ENCODE assay signal across 27 cellular contexts in genomic region chr6:40176117-40176516, GRCh38.
"Had no signal": no experiment of that assay in that cellular context is flagged by ENCODE, and none has a peak within 500 bp of the region (broad histone marks: within the 10 kb centered on the region; RNA-seq: fewer than 3 reads in every experiment).

No MANE protein-coding gene starts in this region.

- H3K27ac Mint-ChIP-seq: activated naive CD4-positive, alpha-beta T cell treated with anti-CD3 and anti-CD28 coated beads, Interleukin-2, amount 10 ng/mL, durations not matched to agents 7 days and 5 days; activated naive CD8-positive, alpha-beta T cell treated with anti-CD3 and anti-CD28 coated beads, Interleukin-2, amount 10 ng/mL, durations not matched to agents 7 days and 5 days; activated T-cell treated with anti-CD3 and anti-CD28 coated beads, Interleukin-2, amount 50 U/mL, for 24 hours; dendritic cell treated with granulocyte-macrophage colony-stimulating factor and Interleukin-4, amounts not matched to agents 40 ng/mL and 50 ng/mL, for 4 days; natural killer cell treated with Interleukin-12 subunit alpha and Interleukin-12 subunit beta and Interleukin-15 and Interleukin-18, amount 100 ng/mL, for 72 hours; stimulated activated naive B cell treated with anti-CD40 and anti-IgM and Interleukin-4, amounts not matched to agents 10 μg/mL and 1 μg/mL and 100 μg/mL, for 72 hours had no signal

- DNase-seq: activated CD4-positive, alpha-beta T cell treated with anti-CD3 and anti-CD28 coated beads for 48 hours; activated CD4-positive, alpha-beta T cell treated with anti-CD3 and anti-CD28 coated beads, Interleukin-2, amount 50 U/mL, for 48 hours; activated CD8-positive, alpha-beta memory T cell treated with anti-CD3 and anti-CD28 coated beads, Interleukin-2, amount 50 U/mL, for 48 hours; activated gamma-delta T cell; activated naive CD4-positive, alpha-beta T cell treated with anti-CD3 and anti-CD28 coated beads, Interleukin-2, amount 10 ng/mL, durations not matched to agents 7 days and 5 days; activated naive CD8-positive, alpha-beta T cell treated with anti-CD3 and anti-CD28 coated beads, Interleukin-2, amount 10 ng/mL, durations not matched to agents 7 days and 5 days; activated T-cell treated with anti-CD3 and anti-CD28 coated beads, Interleukin-2, amount 50 U/mL, for 24 hours; brain microvascular endothelial cell; effector CD4-positive, alpha-beta T cell; esophagus squamous epithelium; foreskin melanocyte; heart right ventricle; left ventricle myocardium inferior; mesendoderm; mucosa of descending colon; right cardiac atrium; stimulated activated CD4-positive, alpha-beta T cell treated with anti-CD3 and anti-CD28 coated beads, Interleukin-15, amount 100 ng/mL, for 24 hours; stimulated activated CD4-positive, alpha-beta T cell treated with anti-CD3 and anti-CD28 coated beads, Interleukin-2, amount 100 ng/mL, for 24 hours; stimulated activated naive B cell treated with anti-CD40 and anti-IgM and Interleukin-4, amounts not matched to agents 10 μg/mL and 1 μg/mL and 100 μg/mL, for 72 hours; stomach; T1000; tibial artery; upper lobe of right lung; WERI-Rb-1 had no signal

- H3K27me3 Mint-ChIP-seq: dendritic cell treated with granulocyte-macrophage colony-stimulating factor and Interleukin-4, amounts not matched to agents 40 ng/mL and 50 ng/mL, for 4 days had no signal

- H3K4me3 Mint-ChIP-seq: activated naive CD4-positive, alpha-beta T cell treated with anti-CD3 and anti-CD28 coated beads, Interleukin-2, amount 10 ng/mL, durations not matched to agents 7 days and 5 days; activated naive CD8-positive, alpha-beta T cell treated with anti-CD3 and anti-CD28 coated beads, Interleukin-2, amount 10 ng/mL, durations not matched to agents 7 days and 5 days; activated T-cell treated with anti-CD3 and anti-CD28 coated beads, Interleukin-2, amount 50 U/mL, for 24 hours; dendritic cell treated with granulocyte-macrophage colony-stimulating factor and Interleukin-4, amounts not matched to agents 40 ng/mL and 50 ng/mL, for 4 days; natural killer cell treated with Interleukin-12 subunit alpha and Interleukin-12 subunit beta and Interleukin-15 and Interleukin-18, amount 100 ng/mL, for 72 hours; stimulated activated naive B cell treated with anti-CD40 and anti-IgM and Interleukin-4, amounts not matched to agents 10 μg/mL and 1 μg/mL and 100 μg/mL, for 72 hours had no signal

- H3K9me3 Mint-ChIP-seq: activated naive CD4-positive, alpha-beta T cell treated with anti-CD3 and anti-CD28 coated beads, Interleukin-2, amount 10 ng/mL, durations not matched to agents 7 days and 5 days; activated T-cell treated with anti-CD3 and anti-CD28 coated beads, Interleukin-2, amount 50 U/mL, for 24 hours; natural killer cell treated with Interleukin-12 subunit alpha and Interleukin-12 subunit beta and Interleukin-15 and Interleukin-18, amount 100 ng/mL, for 72 hours had no signal

- H3K4me1 Mint-ChIP-seq: activated naive CD4-positive, alpha-beta T cell treated with anti-CD3 and anti-CD28 coated beads, Interleukin-2, amount 10 ng/mL, durations not matched to agents 7 days and 5 days; activated naive CD8-positive, alpha-beta T cell treated with anti-CD3 and anti-CD28 coated beads, Interleukin-2, amount 10 ng/mL, durations not matched to agents 7 days and 5 days; stimulated activated naive B cell treated with anti-CD40 and anti-IgM and Interleukin-4, amounts not matched to agents 10 μg/mL and 1 μg/mL and 100 μg/mL, for 72 hours had no signal

- ATAC-seq: activated CD4-positive, CD25-positive, alpha-beta regulatory T cell treated with anti-CD3 and anti-CD28 coated beads, Interleukin-2, amount 50 U/mL, for 24 hours; heart right ventricle; mucosa of descending colon; natural killer cell treated with Interleukin-12 subunit alpha and Interleukin-12 subunit beta and Interleukin-15 and Interleukin-18, amount 100 ng/mL, for 72 hours; right cardiac atrium; stimulated activated naive B cell treated with anti-CD40 and anti-IgM and Interleukin-4, amounts not matched to agents 10 μg/mL and 1 μg/mL and 100 μg/mL, for 72 hours; upper lobe of right lung had no signal

- H3K36me3 Mint-ChIP-seq: activated naive CD4-positive, alpha-beta T cell treated with anti-CD3 and anti-CD28 coated beads, Interleukin-2, amount 10 ng/mL, durations not matched to agents 7 days and 5 days; activated naive CD8-positive, alpha-beta T cell treated with anti-CD3 and anti-CD28 coated beads, Interleukin-2, amount 10 ng/mL, durations not matched to agents 7 days and 5 days; natural killer cell treated with Interleukin-12 subunit alpha and Interleukin-12 subunit beta and Interleukin-15 and Interleukin-18, amount 100 ng/mL, for 72 hours had no signal
